Comparison of ENCODE assay signal across 8 cellular contexts in genomic region chr1:11979453-11979817, GRCh38. TPM values are rescaled to one million over a fixed set of nuclear protein-coding genes. Genes with fewer than 3 reads are reported as not detected.
A peak's percentile ranks its signal among the peaks of the same experiment; 100 is the strongest.
DNase-seq lines count a peak whose midpoint lies in the region; ATAC-seq and TF ChIP-seq lines count a peak whose summit lies in the region.

No MANE protein-coding gene starts in this region.

- H3K9me2 ChIP-seq in Loucy (replicated peaks; ENCODE audit: low read depth, low read length) = no peaks in the 10 kb centered on the region

- H3K9me3 ChIP-seq in CD4-positive, CD25-positive, alpha-beta regulatory T cell (ENCODE audit: control insufficient read depth in 2 of 2, low read length in 2 of 2) = no peaks in the 10 kb centered on the region
- H3K9me3 ChIP-seq in Loucy (ENCODE audit: insufficient read depth, low read depth, low read length) = no peaks in the 10 kb centered on the region
- H3K9me3 ChIP-seq in mucosa of rectum (ENCODE audit: control insufficient read depth in 2 of 2, low read length in 2 of 2) = no peaks in the 10 kb centered on the region

- H3K4me1 ChIP-seq in CD4-positive, CD25-positive, alpha-beta regulatory T cell (ENCODE audit: control insufficient read depth, insufficient read depth, low read length, poor library complexity, severe bottlenecking) = peaks cover 23% of the 10 kb centered on the region
- H3K4me1 ChIP-seq in Loucy (ENCODE audit: insufficient read depth, low read length, poor library complexity, severe bottlenecking) (peaks cover 39% of the 10 kb centered on the region), mucosa of rectum (ENCODE audit: control insufficient read depth in 2 of 2, insufficient read depth in 2 of 2, low read length in 2 of 2) (peaks cover 37% of the 10 kb centered on the region in 2 donors)

- peak overlapping the region in 2 of 3 donors; percentile 92 to 94 for H3K27ac Mint-ChIP-seq in CD4-positive, CD25-positive, alpha-beta regulatory T cell
- peak overlapping the region; percentile 96 for H3K27ac Mint-ChIP-seq in chondrocyte (ENCODE audit: unreplicated experiment)

- no peak for ATAC-seq in CD4-positive, CD25-positive, alpha-beta regulatory T cell (ENCODE audit: low read depth in 2 of 2)

- peak overlapping the region; percentile 98 for H3K27ac ChIP-seq in CD4-positive, CD25-positive, alpha-beta regulatory T cell (ENCODE audit: insufficient read depth, low read length, poor library complexity, severe bottlenecking)
- H3K27ac ChIP-seq in mucosa of rectum (ENCODE audit: low read depth in 2 of 2, low read length in 2 of 2) = peak overlapping the region; percentile 92 to 95

- no peaks in the 10 kb centered on the region for H3K27me3 ChIP-seq in CD4-positive, CD25-positive, alpha-beta regulatory T cell (ENCODE audit: control insufficient read depth, insufficient read depth, low read length)
- H3K27me3 ChIP-seq in Loucy (ENCODE audit: insufficient read depth, low read length, poor library complexity, severe bottlenecking) (no peaks in the 10 kb centered on the region), mucosa of rectum (ENCODE audit: control insufficient read depth in 2 of 2, insufficient read depth in 2 of 2, low read length in 2 of 2) (no peaks in the 10 kb centered on the region)

- TF ChIP-seq CTCF in Loucy (conservative IDR thresholded peaks at IDR 0.05; ENCODE audit: low read length) = no peak
- no peak for TF ChIP-seq CTCF in chondrocyte (IDR thresholded peaks at IDR 0.05)

- H3K27me3 Mint-ChIP-seq in CD4-positive, CD25-positive, alpha-beta regulatory T cell = no peaks in the 10 kb centered on the region
- no peaks in the 10 kb centered on the region for H3K27me3 Mint-ChIP-seq in chondrocyte (ENCODE audit: low read depth)

- peaks cover 13 to 44% (median 30%) of the 10 kb centered on the region in 4 donors for H3K4me1 Mint-ChIP-seq in CD4-positive, CD25-positive, alpha-beta regulatory T cell
- H3K4me1 Mint-ChIP-seq in chondrocyte (ENCODE audit: low read depth) = peaks cover 39% of the 10 kb centered on the region

- peak overlapping the region; percentile 93 for H2AFZ ChIP-seq in Loucy (ENCODE audit: low read length)

- H3K36me3 Mint-ChIP-seq in CD4-positive, CD25-positive, alpha-beta regulatory T cell = peaks cover 11% of the 10 kb centered on the region
- H3K36me3 Mint-ChIP-seq in chondrocyte (ENCODE audit: low read depth) = peaks cover 12% of the 10 kb centered on the region

- DNase-seq in CD4-positive, CD25-positive, alpha-beta regulatory T cell = no peak
- DNase-seq in chondrocyte (ENCODE audit: low spot score) (no peak), AG08395 (ENCODE audit: low spot score) (no peak), Ammon's horn (ENCODE audit: low spot score) (no peak), NCI-H82 (lab: John Stamatoyannopoulos, UW) (no peak), C1 segment of cervical spinal cord (lab: John Stamatoyannopoulos, UW) (no peak)

- H3K4me3 Mint-ChIP-seq in CD4-positive, CD25-positive, alpha-beta regulatory T cell = peak overlapping the region; percentile 88 to 96 (median 92)
- peak overlapping the region; percentile 91 for H3K4me3 Mint-ChIP-seq in chondrocyte (ENCODE audit: unreplicated experiment)

- peaks cover 41% of the 10 kb centered on the region for H3K79me2 ChIP-seq in Loucy (ENCODE audit: insufficient read depth, low read length)

- peak overlapping the region; percentile 69 for H3K4me2 ChIP-seq in Loucy (ENCODE audit: low read depth, low read length, poor library complexity, severe bottlenecking)

- H3K36me3 ChIP-seq in CD4-positive, CD25-positive, alpha-beta regulatory T cell (ENCODE audit: control insufficient read depth, insufficient read depth, low read length) = peaks cover 17% of the 10 kb centered on the region
- H3K36me3 ChIP-seq in Loucy (ENCODE audit: insufficient read depth, low read length) = peaks cover 7% of the 10 kb centered on the region; the same call in 1 of the 2 replicates
- peaks cover 15 to 29% of the 10 kb centered on the region in 2 donors for H3K36me3 ChIP-seq in mucosa of rectum (ENCODE audit: control insufficient read depth in 2 of 2, insufficient read depth in 2 of 2, low read length in 2 of 2)

- H3K9ac ChIP-seq in Loucy (ENCODE audit: low read depth, low read length, poor library complexity, severe bottlenecking) (peak overlapping the region; percentile 97), mucosa of rectum (ENCODE audit: low read depth in 1 of 2, low read length in 2 of 2) (peak overlapping the region; percentile 65 to 98)

- H3K9me3 Mint-ChIP-seq in CD4-positive, CD25-positive, alpha-beta regulatory T cell = peaks cover 0 to 2% (median 0%) of the 10 kb centered on the region in 7 donors
- no peaks in the 10 kb centered on the region for H3K9me3 Mint-ChIP-seq in chondrocyte (ENCODE audit: low read depth)

- H3F3A ChIP-seq in Loucy (ENCODE audit: low read depth) = no peaks in the 10 kb centered on the region

- peaks cover 18% of the 10 kb centered on the region for H4K20me1 ChIP-seq in Loucy (ENCODE audit: insufficient read depth, low read length, poor library complexity, severe bottlenecking)

- H3K4me3 ChIP-seq in CD4-positive, CD25-positive, alpha-beta regulatory T cell (ENCODE audit: low read depth, low read length) = peak overlapping the region; percentile 74
- peak overlapping the region; percentile 100 for H3K4me3 ChIP-seq in Loucy (ENCODE audit: low read length, poor library complexity, severe bottlenecking)
- peak overlapping the region; percentile 92 to 95 for H3K4me3 ChIP-seq in mucosa of rectum (ENCODE audit: low read length in 2 of 2)

RNA-seq across cellular contexts. Expression of gene MFN2, which starts 0.8 kb away (rescaled TPM):
- total RNA-seq in CD4-positive, CD25-positive, alpha-beta regulatory T cell = 39.1 TPM
- 10 to 100 TPM; 30.0 to 38.1 (median 35.4) TPM for polyA plus RNA-seq in CD4-positive, CD25-positive, alpha-beta regulatory T cell
- total RNA-seq in chondrocyte = 53.1 to 68.8 TPM (median 56.6 TPM) in 3 replicates

RNA-seq across cellular contexts. Expression of gene MIIP, which starts 39.9 kb away (rescaled TPM):
- 49.1 TPM for total RNA-seq in CD4-positive, CD25-positive, alpha-beta regulatory T cell
- polyA plus RNA-seq in CD4-positive, CD25-positive, alpha-beta regulatory T cell = 10 to 100 TPM; 31.9 to 45.1 (median 38.4) TPM
- 14.5 to 17.8 TPM (median 17.7 TPM) in 3 replicates for total RNA-seq in chondrocyte

RNA-seq across cellular contexts. Expression of gene PLOD1, which starts 44.9 kb away (rescaled TPM):
- total RNA-seq in CD4-positive, CD25-positive, alpha-beta regulatory T cell = 2.9 TPM
- polyA plus RNA-seq in CD4-positive, CD25-positive, alpha-beta regulatory T cell = 1 to 10 TPM; 2.2 to 6.6 (median 4.7) TPM
- 344 to 509 TPM (median 477 TPM) in 3 replicates for total RNA-seq in chondrocyte

RNA-seq across cellular contexts. Expression of gene KIAA2013, which starts 53.2 kb away (rescaled TPM):
- 24.1 TPM for total RNA-seq in CD4-positive, CD25-positive, alpha-beta regulatory T cell
- polyA plus RNA-seq in CD4-positive, CD25-positive, alpha-beta regulatory T cell = 10 to 100 TPM; 33.6 to 69.2 (median 45.6) TPM
- total RNA-seq in chondrocyte = 46.3 to 51.4 TPM (median 47.6 TPM) in 3 replicates

Comparison
In these comparisons a context has a peak if more than half of its experiments do, and no peak if none do; other contexts are left out.
1. RNA of gene PLOD1, which starts 44.9 kb away (total RNA-seq): 344 to 509 TPM in chondrocyte; 2.9 TPM in CD4-positive, CD25-positive, alpha-beta regulatory T cell (single experiment); every median in the first group is over 10 times any median in the second.
2. Peak in every context shown above with its lines, with median percentiles within 50 percentile points of each other: H3K4me3 ChIP-seq.